ENCODE assay signal across 1 cellular context in the genomic region with DNA sequence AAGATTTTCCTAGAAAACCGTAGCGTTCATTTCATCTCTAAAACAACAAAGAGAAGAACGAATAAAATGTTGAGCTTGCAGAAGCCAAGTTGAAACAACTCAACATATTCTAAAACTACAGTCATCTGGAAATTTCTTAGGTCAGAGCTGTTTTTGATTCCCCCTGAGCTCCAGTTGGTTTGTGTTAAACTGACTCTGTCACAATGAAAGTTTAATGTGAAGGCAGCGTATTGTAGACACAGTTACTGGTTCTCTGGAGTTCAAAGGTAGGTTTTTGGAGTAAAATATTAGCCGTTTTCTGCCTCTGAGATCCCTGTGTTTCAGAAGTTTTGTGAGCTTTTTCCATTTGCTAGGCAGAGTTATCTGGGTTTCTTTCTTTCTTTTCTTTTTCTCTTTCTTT.
TF ChIP-seq lines count a peak whose summit lies in the region.

No MANE protein-coding gene starts in this region.

TF ChIP-seq in neural cell, 6 proteins besides CTCF, POLR2A, EP300 and RAD21 (continued from another document):
- TF ChIP-seq, protein P1, sequence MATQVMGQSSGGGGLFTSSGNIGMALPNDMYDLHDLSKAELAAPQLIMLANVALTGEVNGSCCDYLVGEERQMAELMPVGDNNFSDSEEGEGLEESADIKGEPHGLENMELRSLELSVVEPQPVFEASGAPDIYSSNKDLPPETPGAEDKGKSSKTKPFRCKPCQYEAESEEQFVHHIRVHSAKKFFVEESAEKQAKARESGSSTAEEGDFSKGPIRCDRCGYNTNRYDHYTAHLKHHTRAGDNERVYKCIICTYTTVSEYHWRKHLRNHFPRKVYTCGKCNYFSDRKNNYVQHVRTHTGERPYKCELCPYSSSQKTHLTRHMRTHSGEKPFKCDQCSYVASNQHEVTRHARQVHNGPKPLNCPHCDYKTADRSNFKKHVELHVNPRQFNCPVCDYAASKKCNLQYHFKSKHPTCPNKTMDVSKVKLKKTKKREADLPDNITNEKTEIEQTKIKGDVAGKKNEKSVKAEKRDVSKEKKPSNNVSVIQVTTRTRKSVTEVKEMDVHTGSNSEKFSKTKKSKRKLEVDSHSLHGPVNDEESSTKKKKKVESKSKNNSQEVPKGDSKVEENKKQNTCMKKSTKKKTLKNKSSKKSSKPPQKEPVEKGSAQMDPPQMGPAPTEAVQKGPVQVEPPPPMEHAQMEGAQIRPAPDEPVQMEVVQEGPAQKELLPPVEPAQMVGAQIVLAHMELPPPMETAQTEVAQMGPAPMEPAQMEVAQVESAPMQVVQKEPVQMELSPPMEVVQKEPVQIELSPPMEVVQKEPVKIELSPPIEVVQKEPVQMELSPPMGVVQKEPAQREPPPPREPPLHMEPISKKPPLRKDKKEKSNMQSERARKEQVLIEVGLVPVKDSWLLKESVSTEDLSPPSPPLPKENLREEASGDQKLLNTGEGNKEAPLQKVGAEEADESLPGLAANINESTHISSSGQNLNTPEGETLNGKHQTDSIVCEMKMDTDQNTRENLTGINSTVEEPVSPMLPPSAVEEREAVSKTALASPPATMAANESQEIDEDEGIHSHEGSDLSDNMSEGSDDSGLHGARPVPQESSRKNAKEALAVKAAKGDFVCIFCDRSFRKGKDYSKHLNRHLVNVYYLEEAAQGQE (IDR thresholded peaks at IDR 0.05; ENCODE audit: borderline replicate concordance): no peak
